Comparison of ENCODE assay signal across 17 cellular contexts in the genomic region with DNA sequence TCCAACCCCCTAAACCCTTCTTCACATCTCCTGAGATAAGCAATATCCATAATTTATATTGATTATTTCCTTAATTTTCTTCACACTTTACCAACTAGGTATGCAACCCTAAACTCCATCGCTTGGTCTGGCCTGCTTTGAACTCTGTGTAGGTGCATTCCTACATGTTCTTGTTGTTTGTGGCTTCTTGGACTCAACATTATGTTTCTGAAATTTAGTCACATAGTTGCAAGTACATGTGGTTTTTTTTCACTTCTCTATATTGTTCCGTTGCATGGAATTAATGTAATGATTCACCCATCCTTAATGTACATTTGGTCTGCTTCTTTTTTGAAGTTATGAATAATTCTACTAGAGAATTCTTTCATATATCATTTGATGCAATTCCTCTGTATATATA. TPM values are rescaled to one million over a fixed set of nuclear protein-coding genes. Genes with fewer than 3 reads are reported as not detected.
"Had no signal": no experiment of that assay in that cellular context is flagged by ENCODE, and none has a peak within 500 bp of the region (broad histone marks: within the 10 kb centered on the region; RNA-seq: fewer than 3 reads in every experiment).

No MANE protein-coding gene starts in this region.

- FAIRE-seq: frontal cortex, small intestine had no signal

- H3K4me3 ChIP-seq: heart left ventricle, left lung, right atrium auricular region, stomach, thoracic aorta had no signal

- H3K27ac ChIP-seq: brain microvascular endothelial cell, heart left ventricle, left lung, right atrium auricular region, stomach, thoracic aorta had no signal

- H3K27me3 ChIP-seq: brain microvascular endothelial cell, heart left ventricle, left lung, right atrium auricular region, stomach had no signal

- DNase-seq: activated effector memory CD4-positive, alpha-beta T cell treated with Interleukin-2 at 50 U/mL for 16 hours; brain microvascular endothelial cell; effector memory CD4-positive, alpha-beta T cell; heart left ventricle; islet precursor cell; left lung; mesenchymal stem cell; nucleus accumbens; small intestine; stomach had no signal

- H3K4me1 ChIP-seq: left lung had no signal

- H3K9me3 ChIP-seq: heart left ventricle, left lung, right atrium auricular region, stomach, thoracic aorta had no signal

- H3K36me3 ChIP-seq: brain microvascular endothelial cell, heart left ventricle, left lung, right atrium auricular region, stomach, thoracic aorta had no signal

- ATAC-seq: heart left ventricle; left lung; natural killer cell treated with Interleukin-12 subunit alpha and Interleukin-12 subunit beta and Interleukin-15 and Interleukin-18, amount 100 ng/mL, for 72 hours had no signal

RNA-seq across cellular contexts. Expression of gene TAS2R30, which starts 1.6 kb away (rescaled TPM):
- polyA plus RNA-seq: stomach, urinary bladder had no signal

RNA-seq across cellular contexts. Expression of gene TAS2R43, which starts 44.0 kb away (rescaled TPM):
- polyA plus RNA-seq: fibroblast of lung, heart left ventricle, stomach, urinary bladder had no signal

RNA-seq across cellular contexts. Expression of gene TAS2R42, which starts 50.7 kb away (rescaled TPM):
- total RNA-seq: fibroblast of lung; frontal cortex; heart left ventricle; left lung; natural killer cell treated with Interleukin-12 subunit alpha and Interleukin-12 subunit beta and Interleukin-15 and Interleukin-18, amount 100 ng/mL, for 72 hours; posterior vena cava; right atrium auricular region; stomach; thoracic aorta; urinary bladder had no signal
- polyA plus RNA-seq: fibroblast of lung, heart left ventricle, small intestine, stomach, urinary bladder had no signal
